Comparison of ENCODE assay signal across 14 cellular contexts in genomic region chr4:7355795-7356194, GRCh38.
A peak's percentile ranks its signal among the peaks of the same experiment; 100 is the strongest.
DNase-seq lines count a peak whose midpoint lies in the region; ATAC-seq and TF ChIP-seq lines count a peak whose summit lies in the region.
"Had no signal": no experiment of that assay in that cellular context is flagged by ENCODE, and none has a peak within 500 bp of the region (broad histone marks: within the 10 kb centered on the region; RNA-seq: fewer than 3 reads in every experiment).

No MANE protein-coding gene starts in this region.

- H3K4me1 ChIP-seq in DOHH2 (ENCODE audit: control insufficient read depth, low read length) (peaks cover 57% of the 10 kb centered on the region), upper lobe of right lung (peaks cover under 1% of the 10 kb centered on the region)

- H3K9me3 Mint-ChIP-seq in brain (peaks cover 0 to 2% (median 0%) of the 10 kb centered on the region in 5 experiments), nephron (no peaks in the 10 kb centered on the region)
- peaks cover 0 to 3% of the 10 kb centered on the region in 2 donors for H3K9me3 Mint-ChIP-seq in stimulated activated naive B cell treated with anti-CD40 and anti-IgM and Interleukin-4, amounts not matched to agents 10 μg/mL and 1 μg/mL and 100 μg/mL, for 72 hours
- H3K9me3 Mint-ChIP-seq: CD8-positive, alpha-beta T cell; H9 had no signal

- H3K4me3 Mint-ChIP-seq in brain (no peak overlapping the region), nephron (no peak overlapping the region)
- no peak overlapping the region for H3K4me3 Mint-ChIP-seq in stimulated activated naive B cell treated with anti-CD40 and anti-IgM and Interleukin-4, amounts not matched to agents 10 μg/mL and 1 μg/mL and 100 μg/mL, for 72 hours
- H3K4me3 Mint-ChIP-seq: B cell; CD14-positive monocyte; CD8-positive, alpha-beta T cell; H9 had no signal

- no peaks in the 10 kb centered on the region for H3K36me3 Mint-ChIP-seq in brain
- no peaks in the 10 kb centered on the region for H3K36me3 Mint-ChIP-seq in nephron (ENCODE audit: low read depth)
- H3K36me3 Mint-ChIP-seq in stimulated activated naive B cell treated with anti-CD40 and anti-IgM and Interleukin-4, amounts not matched to agents 10 μg/mL and 1 μg/mL and 100 μg/mL, for 72 hours: no peaks in the 10 kb centered on the region
- H3K36me3 Mint-ChIP-seq: CD14-positive monocyte; CD8-positive, alpha-beta T cell had no signal

- H3K27ac ChIP-seq in DOHH2 (ENCODE audit: low read depth, low read length) (peak overlapping the region; percentile 77), upper lobe of right lung (no peak overlapping the region)
- H3K27ac ChIP-seq: GM23248 had no signal

- H3K9me3 ChIP-seq in DOHH2 (ENCODE audit: control insufficient read depth, insufficient read depth, low read length) (no peaks in the 10 kb centered on the region), upper lobe of right lung (no peaks in the 10 kb centered on the region)

- TF ChIP-seq CTCF in DOHH2 (IDR thresholded peaks at IDR 0.05; ENCODE audit: low read depth, low read length, poor library complexity, severe bottlenecking) (no peak), brain (conservative IDR thresholded peaks at IDR 0.05) (no peak), nephron (IDR thresholded peaks at IDR 0.05; ENCODE audit: unreplicated experiment in 3 of 3) (no peak), upper lobe of right lung (IDR thresholded peaks at IDR 0.05) (no peak)

- H3K79me2 ChIP-seq in DOHH2 (ENCODE audit: control insufficient read depth, low read length): no peaks in the 10 kb centered on the region

- no peak overlapping the region for H3K4me3 ChIP-seq in DOHH2 (ENCODE audit: low read length)
- no peak overlapping the region for H3K4me3 ChIP-seq in upper lobe of right lung
- H3K4me3 ChIP-seq: GM23248 had no signal

- H3F3A ChIP-seq in DOHH2 (ENCODE audit: control insufficient read depth, insufficient read depth): no peaks in the 10 kb centered on the region

- peaks cover 9% of the 10 kb centered on the region for H3K27me3 Mint-ChIP-seq in brain
- H3K27me3 Mint-ChIP-seq in nephron (ENCODE audit: low read depth): peaks cover under 1% of the 10 kb centered on the region
- peaks cover 6 to 9% of the 10 kb centered on the region in 2 donors for H3K27me3 Mint-ChIP-seq in stimulated activated naive B cell treated with anti-CD40 and anti-IgM and Interleukin-4, amounts not matched to agents 10 μg/mL and 1 μg/mL and 100 μg/mL, for 72 hours

- peak overlapping the region; percentile 64 for H3K4me2 ChIP-seq in DOHH2 (ENCODE audit: low read length)

- H3K36me3 ChIP-seq in DOHH2 (ENCODE audit: control insufficient read depth, low read length): no peaks in the 10 kb centered on the region
- H3K36me3 ChIP-seq in upper lobe of right lung: no peaks in the 10 kb centered on the region

- H3K4me1 Mint-ChIP-seq in brain (peaks cover 70% of the 10 kb centered on the region), nephron (peaks cover 37% of the 10 kb centered on the region)
- no peaks in the 10 kb centered on the region for H3K4me1 Mint-ChIP-seq in stimulated activated naive B cell treated with anti-CD40 and anti-IgM and Interleukin-4, amounts not matched to agents 10 μg/mL and 1 μg/mL and 100 μg/mL, for 72 hours
- H3K4me1 Mint-ChIP-seq: B cell, CD14-positive monocyte, H9 had no signal

- H3K27me3 ChIP-seq in DOHH2 (ENCODE audit: control insufficient read depth, low read length) (no peaks in the 10 kb centered on the region), upper lobe of right lung (no peaks in the 10 kb centered on the region)

- ATAC-seq in upper lobe of right lung: no peak
- ATAC-seq in stimulated activated naive B cell treated with anti-CD40 and anti-IgM and Interleukin-4, amounts not matched to agents 10 μg/mL and 1 μg/mL and 100 μg/mL, for 72 hours (replicated peaks): no peak
- no peak for ATAC-seq in HG02642 (IDR thresholded peaks at IDR 0.05; ENCODE audit: poor library complexity, unreplicated experiment)
- ATAC-seq: CD8-positive, alpha-beta T cell; HepG2 had no signal

- H3K9me2 ChIP-seq in DOHH2 (replicated peaks; ENCODE audit: control insufficient read depth, low read length): no peaks in the 10 kb centered on the region

- intact Hi-C loops in upper lobe of right lung (cut with DNase I): no loop called here

- no peaks in the 10 kb centered on the region for H4K20me1 ChIP-seq in DOHH2 (ENCODE audit: control insufficient read depth, insufficient read depth, low read depth, low read length)

- DNase-seq in upper lobe of right lung (peak; percentile 53), SIG-M5 (lab: John Stamatoyannopoulos, UW) (no peak)
- no peak for DNase-seq in stimulated activated naive B cell treated with anti-CD40 and anti-IgM and Interleukin-4, amounts not matched to agents 10 μg/mL and 1 μg/mL and 100 μg/mL, for 72 hours
- DNase-seq: CD8-positive, alpha-beta T cell; DMS53; GM23248; H9 had no signal

- H3K27ac Mint-ChIP-seq in brain: peak overlapping the region in 4 of 5 experiments; percentile 46 to 67 (median 58)
- H3K27ac Mint-ChIP-seq in nephron: peak overlapping the region; percentile 23 to 67 (median 62)
- H3K27ac Mint-ChIP-seq in stimulated activated naive B cell treated with anti-CD40 and anti-IgM and Interleukin-4, amounts not matched to agents 10 μg/mL and 1 μg/mL and 100 μg/mL, for 72 hours: no peak overlapping the region
- H3K27ac Mint-ChIP-seq: B cell; CD14-positive monocyte; CD8-positive, alpha-beta T cell had no signal
